ENCODE assay signal across 8 cellular contexts in the genomic region with DNA sequence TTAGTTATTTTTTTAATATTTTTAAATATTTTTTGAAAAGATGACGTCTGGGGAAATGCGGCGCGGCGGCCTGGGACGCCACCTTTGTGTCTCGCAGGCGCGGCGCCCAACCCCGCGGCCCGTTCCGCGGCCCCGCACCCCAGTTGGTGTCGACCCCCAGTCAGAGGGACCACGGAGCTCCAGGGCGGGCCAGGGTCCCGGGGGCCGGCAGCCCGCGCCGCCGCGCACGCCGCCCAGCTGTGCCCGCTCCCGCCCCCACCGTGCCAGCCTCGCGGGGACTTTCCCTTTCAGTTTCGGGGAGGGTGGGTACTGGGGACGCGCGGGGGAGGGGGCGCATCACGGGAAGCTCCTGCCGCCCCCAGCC. TPM values are rescaled to one million over a fixed set of nuclear protein-coding genes. Genes with fewer than 3 reads are reported as not detected.
DNase-seq lines count a peak whose midpoint lies in the region; ATAC-seq, FAIRE-seq and TF ChIP-seq lines count a peak whose summit lies in the region.

No MANE protein-coding gene starts in this region.

- peaks cover 27% of the 10 kb centered on the region for H3K79me2 ChIP-seq in OCI-LY3 (ENCODE audit: low read length)
- peaks cover 79% of the 10 kb centered on the region for H3K79me2 ChIP-seq in astrocyte (ENCODE audit: insufficient read depth, low read length)

- H3K4me2 ChIP-seq in OCI-LY3 (ENCODE audit: low read length) (peak overlapping the region; percentile 75), astrocyte (ENCODE audit: low read length) (peak overlapping the region; percentile 99)

- H3K36me3 ChIP-seq in OCI-LY3 (replicated peaks; ENCODE audit: low read depth, low read length): peaks cover 33% of the 10 kb centered on the region
- peaks cover 13% of the 10 kb centered on the region for H3K36me3 ChIP-seq in astrocyte (ENCODE audit: insufficient read depth, low read length)
- H3K36me3 ChIP-seq in kidney epithelial cell (ENCODE audit: control insufficient read depth, insufficient read depth, low read length): peaks cover 4% of the 10 kb centered on the region

- peak overlapping the region; percentile 77 for H3K4me3 Mint-ChIP-seq in astrocyte (ENCODE audit: unreplicated experiment)

- no peak for FAIRE-seq in astrocyte (lab: Jason Lieb, UNC)

- H3K9me3 ChIP-seq in OCI-LY3 (ENCODE audit: insufficient read depth, low read length): no peaks in the 10 kb centered on the region
- no peaks in the 10 kb centered on the region for H3K9me3 ChIP-seq in astrocyte (ENCODE audit: insufficient read depth, low read depth, low read length)

- peaks cover 7% of the 10 kb centered on the region for H3K4me1 ChIP-seq in OCI-LY3 (ENCODE audit: low read length)
- peaks cover 42% of the 10 kb centered on the region for H3K4me1 ChIP-seq in astrocyte (ENCODE audit: insufficient read depth, low read length)

- H3K27me3 ChIP-seq in OCI-LY3 (ENCODE audit: low read depth, low read length): peaks cover 6% of the 10 kb centered on the region; the same call in 1 of the 2 replicates
- H3K27me3 ChIP-seq in astrocyte (ENCODE audit: insufficient read depth, low read length): no peaks in the 10 kb centered on the region
- H3K27me3 ChIP-seq in kidney epithelial cell (ENCODE audit: control insufficient read depth, insufficient read depth, low read length): peaks cover 1% of the 10 kb centered on the region

- H3K4me3 ChIP-seq in OCI-LY3 (ENCODE audit: low read length): peak overlapping the region; percentile 84
- H3K4me3 ChIP-seq in astrocyte (ENCODE audit: insufficient read depth, low read depth, low read length): peak overlapping the region; percentile 98
- H3K4me3 ChIP-seq in kidney epithelial cell (ENCODE audit: low read depth, low read length): peak overlapping the region; percentile 70

- TF ChIP-seq CTCF in OCI-LY3 (IDR thresholded peaks at IDR 0.05; ENCODE audit: low read depth, low read length): no peak
- no peak for TF ChIP-seq CTCF in astrocyte (IDR thresholded peaks at IDR 0.05; ENCODE audit: insufficient read depth, low read depth, low read length)
- TF ChIP-seq CTCF in kidney epithelial cell (IDR thresholded peaks at IDR 0.05; ENCODE audit: insufficient read depth, low read length, poor library complexity, severe bottlenecking): no peak

- H3K27me3 Mint-ChIP-seq in astrocyte (ENCODE audit: low read depth, unreplicated experiment): no peaks in the 10 kb centered on the region

- H4K20me1 ChIP-seq in OCI-LY3 (ENCODE audit: insufficient read depth, low read length): peaks cover 11% of the 10 kb centered on the region
- H4K20me1 ChIP-seq in astrocyte (ENCODE audit: insufficient read depth, low read length): peaks cover 47% of the 10 kb centered on the region

- DNase-seq in COLO668 (lab: John Stamatoyannopoulos, UW; ENCODE audit: unreplicated experiment) (peak; percentile 8), astrocyte (ENCODE audit: low read depth) (no peak), kidney epithelial cell (ENCODE audit: low read depth) (no peak), NOMO-1 treated with dmso at 0.1 percent for 144 hours (lab: John Stamatoyannopoulos, UW; ENCODE audit: unreplicated experiment) (no peak), retina (no peak)
- peak; percentile 44 for DNase-seq in stimulated activated CD8-positive, alpha-beta memory T cell treated with anti-CD3 and anti-CD28 coated beads, Interleukin-4, amount 100 ng/mL, for 48 hours

- H3K36me3 Mint-ChIP-seq in astrocyte (ENCODE audit: low read depth, unreplicated experiment): peaks cover 3% of the 10 kb centered on the region

- no peak overlapping the region for H3K27ac Mint-ChIP-seq in astrocyte (ENCODE audit: unreplicated experiment)

- H3K27ac ChIP-seq in OCI-LY3 (ENCODE audit: low read length) (peak overlapping the region; percentile 73), astrocyte (ENCODE audit: low read depth, low read length) (peak overlapping the region; percentile 94)

- no peaks in the 10 kb centered on the region for H3K9me3 Mint-ChIP-seq in astrocyte (ENCODE audit: unreplicated experiment)

- H3K9ac ChIP-seq in OCI-LY3 (ENCODE audit: low read length): peak overlapping the region; percentile 96
- H3K9ac ChIP-seq in astrocyte (ENCODE audit: low read length): peak overlapping the region; percentile 97

- H2AFZ ChIP-seq in OCI-LY3 (ENCODE audit: low read depth, low read length) (no peak overlapping the region), astrocyte (ENCODE audit: low read depth, low read length) (no peak overlapping the region)

- no peak for ATAC-seq in HG03045 (IDR thresholded peaks at IDR 0.05; ENCODE audit: unreplicated experiment)

- peaks cover 4% of the 10 kb centered on the region for H3K4me1 Mint-ChIP-seq in astrocyte (ENCODE audit: low read depth, unreplicated experiment)

RNA-seq across cellular contexts. Expression of a gene that starts 1.6 kb away (rescaled TPM):
- 248 and 482 TPM in 2 replicates for total RNA-seq in astrocyte
- 378 and 432 TPM in 2 replicates for total RNA-seq in kidney epithelial cell

RNA-seq across cellular contexts. Expression of a gene that starts 32.6 kb away (rescaled TPM):
- total RNA-seq in astrocyte (17.6 and 20.0 TPM in 2 replicates), kidney epithelial cell (12.6 and 18.6 TPM in 2 replicates)

Comparison
In these comparisons a context has a peak if more than half of its experiments do, and no peak if none do; other contexts are left out.
1. DNase-seq: peak in COLO668 (single experiment) and stimulated activated CD8-positive, alpha-beta memory T cell treated with anti-CD3 and anti-CD28 coated beads, Interleukin-4, amount 100 ng/mL, for 48 hours (single experiment); none in astrocyte (single experiment), kidney epithelial cell (single experiment), NOMO-1 treated with dmso at 0.1 percent for 144 hours (single experiment) and retina (single experiment).
2. Peak in every context shown above with its lines, with median percentiles within 50 percentile points of each other: H3K4me3 ChIP-seq.